ENCODE assay signal across 1 cellular context in the genomic region with DNA sequence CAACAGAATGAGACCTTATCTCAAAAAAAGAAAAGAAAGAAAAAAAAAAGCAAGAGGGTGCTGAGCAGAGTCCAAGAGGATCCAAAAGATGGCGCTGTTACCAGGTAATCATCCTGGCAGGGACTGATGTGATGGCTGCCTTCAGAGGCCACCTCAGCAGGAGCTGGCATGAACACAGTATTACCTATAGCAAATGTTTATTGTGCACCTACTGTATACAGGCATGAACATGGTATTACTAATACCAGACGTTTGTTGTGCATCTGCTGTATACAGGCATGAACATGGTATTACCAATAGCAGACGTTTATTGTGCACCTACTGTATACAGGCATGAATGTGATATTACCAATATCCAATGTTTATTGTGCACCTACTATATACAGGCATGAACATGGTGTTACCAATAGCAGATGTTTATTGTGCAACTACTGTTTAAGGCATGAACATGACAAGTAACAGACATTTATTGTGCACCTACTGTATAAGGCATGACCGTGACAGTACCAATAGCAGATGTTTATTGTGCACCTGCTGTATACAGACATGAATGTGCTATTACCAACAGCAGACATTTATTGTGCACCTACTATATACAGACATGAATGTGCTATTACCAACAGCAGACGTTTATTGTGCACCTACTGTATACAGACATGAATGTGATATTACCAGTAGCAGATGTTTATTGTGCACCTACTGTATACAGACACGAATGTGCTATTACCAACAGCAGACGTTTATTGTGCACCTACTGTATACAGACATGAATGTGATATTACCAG.
TF ChIP-seq lines count a peak whose summit lies in the region.

No MANE protein-coding gene starts in this region.

TF ChIP-seq in SK-N-SH, 30 proteins besides CTCF, POLR2A, EP300 and RAD21 (continued from another document):
- TF ChIP-seq, protein P1, sequence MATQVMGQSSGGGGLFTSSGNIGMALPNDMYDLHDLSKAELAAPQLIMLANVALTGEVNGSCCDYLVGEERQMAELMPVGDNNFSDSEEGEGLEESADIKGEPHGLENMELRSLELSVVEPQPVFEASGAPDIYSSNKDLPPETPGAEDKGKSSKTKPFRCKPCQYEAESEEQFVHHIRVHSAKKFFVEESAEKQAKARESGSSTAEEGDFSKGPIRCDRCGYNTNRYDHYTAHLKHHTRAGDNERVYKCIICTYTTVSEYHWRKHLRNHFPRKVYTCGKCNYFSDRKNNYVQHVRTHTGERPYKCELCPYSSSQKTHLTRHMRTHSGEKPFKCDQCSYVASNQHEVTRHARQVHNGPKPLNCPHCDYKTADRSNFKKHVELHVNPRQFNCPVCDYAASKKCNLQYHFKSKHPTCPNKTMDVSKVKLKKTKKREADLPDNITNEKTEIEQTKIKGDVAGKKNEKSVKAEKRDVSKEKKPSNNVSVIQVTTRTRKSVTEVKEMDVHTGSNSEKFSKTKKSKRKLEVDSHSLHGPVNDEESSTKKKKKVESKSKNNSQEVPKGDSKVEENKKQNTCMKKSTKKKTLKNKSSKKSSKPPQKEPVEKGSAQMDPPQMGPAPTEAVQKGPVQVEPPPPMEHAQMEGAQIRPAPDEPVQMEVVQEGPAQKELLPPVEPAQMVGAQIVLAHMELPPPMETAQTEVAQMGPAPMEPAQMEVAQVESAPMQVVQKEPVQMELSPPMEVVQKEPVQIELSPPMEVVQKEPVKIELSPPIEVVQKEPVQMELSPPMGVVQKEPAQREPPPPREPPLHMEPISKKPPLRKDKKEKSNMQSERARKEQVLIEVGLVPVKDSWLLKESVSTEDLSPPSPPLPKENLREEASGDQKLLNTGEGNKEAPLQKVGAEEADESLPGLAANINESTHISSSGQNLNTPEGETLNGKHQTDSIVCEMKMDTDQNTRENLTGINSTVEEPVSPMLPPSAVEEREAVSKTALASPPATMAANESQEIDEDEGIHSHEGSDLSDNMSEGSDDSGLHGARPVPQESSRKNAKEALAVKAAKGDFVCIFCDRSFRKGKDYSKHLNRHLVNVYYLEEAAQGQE (IDR thresholded peaks at IDR 0.05; ENCODE audit: low read depth, low read length), result no peak
- TF ChIP-seq, protein P2, sequence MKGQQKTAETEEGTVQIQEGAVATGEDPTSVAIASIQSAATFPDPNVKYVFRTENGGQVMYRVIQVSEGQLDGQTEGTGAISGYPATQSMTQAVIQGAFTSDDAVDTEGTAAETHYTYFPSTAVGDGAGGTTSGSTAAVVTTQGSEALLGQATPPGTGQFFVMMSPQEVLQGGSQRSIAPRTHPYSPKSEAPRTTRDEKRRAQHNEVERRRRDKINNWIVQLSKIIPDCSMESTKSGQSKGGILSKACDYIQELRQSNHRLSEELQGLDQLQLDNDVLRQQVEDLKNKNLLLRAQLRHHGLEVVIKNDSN (IDR thresholded peaks at IDR 0.05; ENCODE audit: borderline replicate concordance, low read depth), result no peak
- no peak for TF ChIP-seq SMC3 (IDR thresholded peaks at IDR 0.05; ENCODE audit: low read depth, low read length)
- no peak for TF ChIP-seq CHD2 (IDR thresholded peaks at IDR 0.05; ENCODE audit: low read length, partially characterized antibody)
- TF ChIP-seq, protein P3, sequence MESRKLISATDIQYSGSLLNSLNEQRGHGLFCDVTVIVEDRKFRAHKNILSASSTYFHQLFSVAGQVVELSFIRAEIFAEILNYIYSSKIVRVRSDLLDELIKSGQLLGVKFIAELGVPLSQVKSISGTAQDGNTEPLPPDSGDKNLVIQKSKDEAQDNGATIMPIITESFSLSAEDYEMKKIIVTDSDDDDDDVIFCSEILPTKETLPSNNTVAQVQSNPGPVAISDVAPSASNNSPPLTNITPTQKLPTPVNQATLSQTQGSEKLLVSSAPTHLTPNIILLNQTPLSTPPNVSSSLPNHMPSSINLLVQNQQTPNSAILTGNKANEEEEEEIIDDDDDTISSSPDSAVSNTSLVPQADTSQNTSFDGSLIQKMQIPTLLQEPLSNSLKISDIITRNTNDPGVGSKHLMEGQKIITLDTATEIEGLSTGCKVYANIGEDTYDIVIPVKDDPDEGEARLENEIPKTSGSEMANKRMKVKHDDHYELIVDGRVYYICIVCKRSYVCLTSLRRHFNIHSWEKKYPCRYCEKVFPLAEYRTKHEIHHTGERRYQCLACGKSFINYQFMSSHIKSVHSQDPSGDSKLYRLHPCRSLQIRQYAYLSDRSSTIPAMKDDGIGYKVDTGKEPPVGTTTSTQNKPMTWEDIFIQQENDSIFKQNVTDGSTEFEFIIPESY (IDR thresholded peaks at IDR 0.05; ENCODE audit: borderline replicate concordance, low read depth), result no peak
- TF ChIP-seq RCOR1 (IDR thresholded peaks at IDR 0.05; ENCODE audit: low read length), result no peak
- no peak for TF ChIP-seq ELF1 (IDR thresholded peaks at IDR 0.05)
- no peak for TF ChIP-seq FOXM1 (IDR thresholded peaks at IDR 0.05; ENCODE audit: low read depth)
- no peak for TF ChIP-seq MEF2A (IDR thresholded peaks at IDR 0.05; ENCODE audit: borderline replicate concordance, low read depth)
- TF ChIP-seq EZH2phosphoT487 (IDR thresholded peaks at IDR 0.05; ENCODE audit: borderline replicate concordance, low read depth), result no peak
TF ChIP-seq in SK-N-SH: peak in this region for 0.
